In genomic region chr13:25371608-25372274, GRCh38 we compare ENCODE assay signal across 9 cellular contexts. TPM values are rescaled to one million over a fixed set of nuclear protein-coding genes. Genes with fewer than 3 reads are reported as not detected.
DNase-seq lines count a peak whose midpoint lies in the region; ATAC-seq and TF ChIP-seq lines count a peak whose summit lies in the region.
"Had no signal": no experiment of that assay in that cellular context is flagged by ENCODE, and none has a peak within 500 bp of the region (broad histone marks: within the 10 kb centered on the region; RNA-seq: fewer than 3 reads in every experiment).

ATP8A2 (plus strand) TSS chr13:25371974; CDS start chr13:25372213, 239 bp downstream.

- H3K9me3 Mint-ChIP-seq in T-helper 2 cell treated with Interferon-gamma antibody and Interleukin-4, amounts not matched to agents 5 μg/mL and 100 μg/mL, for 36 hours = no peaks in the 10 kb centered on the region
- H3K9me3 Mint-ChIP-seq in activated CD8-positive, alpha-beta T cell treated with anti-CD3 and anti-CD28 coated beads, Interleukin-2, amount 10 ng/mL, durations not matched to agents 7 days and 5 days (ENCODE audit: insufficient read depth) = no peaks in the 10 kb centered on the region

- no peak for TF ChIP-seq CTCF in stomach (IDR thresholded peaks at IDR 0.05)

- peak; percentile 59 for ATAC-seq in activated CD8-positive, alpha-beta T cell treated with anti-CD3 and anti-CD28 coated beads, Interleukin-2, amount 10 ng/mL, durations not matched to agents 7 days and 5 days
- ATAC-seq in HG02852 (IDR thresholded peaks at IDR 0.05; ENCODE audit: unreplicated experiment) (no peak), HG03521 (IDR thresholded peaks at IDR 0.05; ENCODE audit: unreplicated experiment) (no peak)

- H3K9me3 ChIP-seq in iPS DF 6.9 (ENCODE audit: control insufficient read depth, insufficient read depth, low read length) (no peaks in the 10 kb centered on the region), stomach (no peaks in the 10 kb centered on the region)
- H3K9me3 ChIP-seq: right lobe of liver had no signal

- H3K27ac Mint-ChIP-seq in T-helper 2 cell treated with Interferon-gamma antibody and Interleukin-4, amounts not matched to agents 5 μg/mL and 100 μg/mL, for 36 hours = no peak within 1 kb of the TSS
- H3K27ac Mint-ChIP-seq in activated CD8-positive, alpha-beta T cell treated with anti-CD3 and anti-CD28 coated beads, Interleukin-2, amount 10 ng/mL, durations not matched to agents 7 days and 5 days = no peak within 1 kb of the TSS

- H3K27me3 Mint-ChIP-seq in T-helper 2 cell treated with Interferon-gamma antibody and Interleukin-4, amounts not matched to agents 5 μg/mL and 100 μg/mL, for 36 hours (ENCODE audit: low read depth) = peaks cover 70% of the 10 kb centered on the region
- peaks cover 67% of the 10 kb centered on the region for H3K27me3 Mint-ChIP-seq in activated CD8-positive, alpha-beta T cell treated with anti-CD3 and anti-CD28 coated beads, Interleukin-2, amount 10 ng/mL, durations not matched to agents 7 days and 5 days (ENCODE audit: low read depth)

- peak within 1 kb of the TSS; percentile 51; the same call in 1 of the 2 replicates for H3K4me3 ChIP-seq in iPS DF 6.9 (ENCODE audit: low read length)
- peak within 1 kb of the TSS; percentile 39 to 56 (median 50) for H3K4me3 ChIP-seq in stomach

- no peak within 1 kb of the TSS for H3K27ac ChIP-seq in iPS DF 6.9 (ENCODE audit: low read length)
- H3K27ac ChIP-seq in stomach = no peak within 1 kb of the TSS
- H3K27ac ChIP-seq: right lobe of liver had no signal

- peaks cover 6% of the 10 kb centered on the region for H3K4me1 Mint-ChIP-seq in T-helper 2 cell treated with Interferon-gamma antibody and Interleukin-4, amounts not matched to agents 5 μg/mL and 100 μg/mL, for 36 hours (ENCODE audit: low read depth)
- H3K4me1 Mint-ChIP-seq in activated CD8-positive, alpha-beta T cell treated with anti-CD3 and anti-CD28 coated beads, Interleukin-2, amount 10 ng/mL, durations not matched to agents 7 days and 5 days (ENCODE audit: low read depth) = peaks cover 9% of the 10 kb centered on the region

- no CpG with 5 or more reads among the region's 64 CpGs for WGBS in iPS DF 6.9 (ENCODE audit: insufficient coverage, insufficient read length)
- 1 to 15% (median 3%) methylated on average over 6 to 64 of the region's 64 CpGs for WGBS in stomach, 5 donors

- H3K27me3 ChIP-seq in iPS DF 6.9 (ENCODE audit: control insufficient read depth, insufficient read depth, low read length) (peaks cover 12% of the 10 kb centered on the region; the same call in 1 of the 2 replicates), stomach (peaks cover 15 to 80% (median 66%) of the 10 kb centered on the region in 3 donors)
- H3K27me3 ChIP-seq: right lobe of liver had no signal

- TF ChIP-seq EP300 in stomach (IDR thresholded peaks at IDR 0.05) = no peak

- intact Hi-C loops in stomach (cut with DNase I; ENCODE audit: low total_unique reads) = no loop called here

- TF ChIP-seq POLR2A in stomach (IDR thresholded peaks at IDR 0.05) = no peak

- DNase-seq in T-helper 2 cell treated with Interferon-gamma antibody and Interleukin-4, amounts not matched to agents 5 μg/mL and 100 μg/mL, for 36 hours (ENCODE audit: low spot score) = no peak
- no peak for DNase-seq in T-helper 2 cell
- no peak for DNase-seq in activated CD8-positive, alpha-beta T cell treated with anti-CD3 and anti-CD28 coated beads, Interleukin-2, amount 10 ng/mL, durations not matched to agents 7 days and 5 days
- DNase-seq in iPS DF 6.9 (ENCODE audit: low read depth, low spot score) = no peak
- no peak for DNase-seq in stomach
- DNase-seq in NCI-H226 = no peak
- DNase-seq: right lobe of liver had no signal

- no peaks in the 10 kb centered on the region for H3K36me3 Mint-ChIP-seq in T-helper 2 cell treated with Interferon-gamma antibody and Interleukin-4, amounts not matched to agents 5 μg/mL and 100 μg/mL, for 36 hours (ENCODE audit: low read depth)
- no peaks in the 10 kb centered on the region for H3K36me3 Mint-ChIP-seq in activated CD8-positive, alpha-beta T cell treated with anti-CD3 and anti-CD28 coated beads, Interleukin-2, amount 10 ng/mL, durations not matched to agents 7 days and 5 days (ENCODE audit: low read depth)

- CTCF ChIA-PET in activated CD8-positive, alpha-beta T cell treated with anti-CD3 and anti-CD28 coated beads, Interleukin-2, amount 10 ng/mL, durations not matched to agents 7 days and 5 days (lab: Charles Lee) = no interaction called here

- POLR2A ChIA-PET in activated CD8-positive, alpha-beta T cell treated with anti-CD3 and anti-CD28 coated beads, Interleukin-2, amount 10 ng/mL, durations not matched to agents 7 days and 5 days (lab: Charles Lee) = no interaction called here

- H3K4me3 Mint-ChIP-seq in T-helper 2 cell treated with Interferon-gamma antibody and Interleukin-4, amounts not matched to agents 5 μg/mL and 100 μg/mL, for 36 hours = peak within 1 kb of the TSS; percentile 68
- H3K4me3 Mint-ChIP-seq in activated CD8-positive, alpha-beta T cell treated with anti-CD3 and anti-CD28 coated beads, Interleukin-2, amount 10 ng/mL, durations not matched to agents 7 days and 5 days = peak within 1 kb of the TSS; percentile 50

- H3K36me3 ChIP-seq in iPS DF 6.9 (ENCODE audit: control insufficient read depth, insufficient read depth, low read length) (no peaks in the 10 kb centered on the region), stomach (no peaks in the 10 kb centered on the region)
- H3K36me3 ChIP-seq: right lobe of liver had no signal

- H3K4me1 ChIP-seq in iPS DF 6.9 (ENCODE audit: control insufficient read depth, insufficient read depth, low read length) (no peaks in the 10 kb centered on the region), stomach (peaks cover 9 to 17% (median 13%) of the 10 kb centered on the region in 4 donors)
- H3K4me1 ChIP-seq: right lobe of liver had no signal

RNA-seq across cellular contexts. Expression of gene ATP8A2, which starts in this region (rescaled TPM):
- 1 to 10 TPM; 1.1 to 1.2 TPM for total RNA-seq in activated CD8-positive, alpha-beta T cell treated with anti-CD3 and anti-CD28 coated beads, Interleukin-2, amount 10 ng/mL, durations not matched to agents 7 days and 5 days
- total RNA-seq in stomach = 1 to 10 TPM in 2 of 5 donors, not detected in 3; 1.6 to 3.5 TPM
- under 1 TPM; 0.12 to 0.20 (median 0.15) TPM for polyA plus RNA-seq in stomach
- total RNA-seq: right lobe of liver had no signal
